Comparison of ENCODE assay signal across 1 cellular context in genomic region chr9:129073404-129073803, GRCh38.
TF ChIP-seq lines count a peak whose summit lies in the region.

No MANE protein-coding gene starts in this region.

TF ChIP-seq in SK-N-SH treated with all-trans-retinoic acid at 6 μM for 48 hours, 23 proteins besides CTCF, POLR2A, EP300 and RAD21:
- TF ChIP-seq ZC3H10 (CRISPR knock-in tag; IDR thresholded peaks at IDR 0.05) (no peak), CREB5 (CRISPR knock-in tag; IDR thresholded peaks at IDR 0.05; ENCODE audit: low read depth) (no peak), OSR1 (CRISPR knock-in tag; IDR thresholded peaks at IDR 0.05) (no peak), SNAI2 (CRISPR knock-in tag; IDR thresholded peaks at IDR 0.05) (no peak), RARB (CRISPR knock-in tag; IDR thresholded peaks at IDR 0.05) (no peak), TOX (CRISPR knock-in tag; IDR thresholded peaks at IDR 0.05; ENCODE audit: borderline replicate concordance) (no peak), ZNF565 (CRISPR knock-in tag; conservative IDR thresholded peaks at IDR 0.05; ENCODE audit: low read depth) (no peak), ARNTL (CRISPR knock-in tag; IDR thresholded peaks at IDR 0.05; ENCODE audit: borderline replicate concordance, low read depth) (no peak), ESRRG (CRISPR knock-in tag; IDR thresholded peaks at IDR 0.05) (no peak), CSDC2 (CRISPR knock-in tag; IDR thresholded peaks at IDR 0.05) (no peak)
